ENCODE assay signal across 25 cellular contexts in the genomic region with DNA sequence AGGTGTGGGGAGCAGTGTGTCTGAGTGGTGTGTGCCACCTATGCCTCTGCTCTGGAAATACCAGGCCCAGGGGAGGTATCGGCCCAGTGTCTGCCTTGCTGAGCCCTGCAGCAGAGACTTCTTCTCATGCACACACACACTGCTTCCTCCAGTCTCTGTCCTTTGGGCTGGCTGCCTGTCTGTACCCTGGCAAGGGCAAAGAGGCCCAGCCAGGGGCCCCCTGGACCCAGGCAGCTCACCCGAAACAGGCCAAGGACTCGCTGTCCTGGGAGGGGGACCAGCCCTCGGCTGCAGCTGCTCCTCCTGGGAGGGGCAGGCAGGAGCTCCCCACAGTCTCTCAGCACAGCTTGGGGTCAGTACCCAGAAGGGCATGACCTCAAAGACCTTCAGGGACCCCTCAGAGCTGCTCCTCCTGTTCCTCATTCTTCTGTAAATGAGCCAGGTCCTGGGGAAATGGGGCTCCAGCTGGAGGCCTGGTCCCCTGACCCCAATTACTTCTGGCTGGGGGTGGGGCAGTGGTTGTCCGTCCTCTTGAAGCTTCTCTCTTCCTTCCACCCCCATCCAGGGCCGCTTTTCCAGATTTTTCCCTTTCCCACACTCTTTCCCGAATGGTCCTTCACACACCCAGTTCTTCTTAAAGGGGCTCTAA. TPM values are rescaled to one million over a fixed set of nuclear protein-coding genes. Genes with fewer than 3 reads are reported as not detected.
"Had no signal": no experiment of that assay in that cellular context is flagged by ENCODE, and none has a peak within 500 bp of the region (broad histone marks: within the 10 kb centered on the region; RNA-seq: fewer than 3 reads in every experiment).

No MANE protein-coding gene starts in this region.

- H3K27me3 ChIP-seq: ovary had no signal

- H3K36me3 ChIP-seq: adrenal gland, cardiac muscle cell, esophagus squamous epithelium, ovary, thoracic aorta, uterus had no signal

- H3K36me3 Mint-ChIP-seq: stimulated activated effector memory CD8-positive, alpha-beta T cell treated with anti-CD3 and anti-CD28 coated beads, Interleukin-12 subunit alpha, Interleukin-12 subunit beta, amount 100 ng/mL, for 72 hours had no signal

- DNase-seq: activated CD4-positive, alpha-beta T cell treated with anti-CD3 and anti-CD28 coated beads for 4 hours; activated CD8-positive, alpha-beta T cell treated with anti-CD3 and anti-CD28 coated beads for 36 hours; activated effector memory CD4-positive, alpha-beta T cell treated with Interleukin-2 at 50 U/mL for 16 hours; activated naive CD4-positive, alpha-beta T cell treated with anti-CD3 and anti-CD28 coated beads, Interleukin-2, amount 50 U/mL, for 16 hours; activated T-cell treated with anti-CD3 and anti-CD28 coated beads, Interleukin-2, amount 50 U/mL, for 4 hours; adrenal gland; effector CD4-positive, alpha-beta T cell; esophagus squamous epithelium; hypothalamus; left cardiac atrium; midbrain; ovary; stimulated activated CD4-positive, alpha-beta T cell treated with anti-CD3 and anti-CD28 coated beads, Interleukin-1b, Interleukin-23, amount 100 ng/mL, for 48 hours; T-helper 2 cell; uterus had no signal

- H3K9me3 ChIP-seq: adrenal gland, esophagus squamous epithelium, ovary, thoracic aorta, uterus had no signal

- H3K4me3 ChIP-seq: adrenal gland, cardiac muscle cell, coronary artery, esophagus squamous epithelium, lung, ovary, thoracic aorta, uterus had no signal

- H3K9me3 Mint-ChIP-seq: activated CD8-positive, alpha-beta T cell treated with anti-CD3 and anti-CD28 coated beads for 36 hours; activated T-cell treated with anti-CD3 and anti-CD28 coated beads, Interleukin-2, amount 50 U/mL, for 4 hours; neural crest cell; stimulated activated effector memory CD8-positive, alpha-beta T cell treated with anti-CD3 and anti-CD28 coated beads, Interleukin-12 subunit alpha, Interleukin-12 subunit beta, amount 100 ng/mL, for 72 hours had no signal

- H3K27ac ChIP-seq: adrenal gland, cardiac muscle cell, coronary artery, esophagus squamous epithelium, ovary, thoracic aorta, uterus had no signal

- ATAC-seq: activated CD8-positive, alpha-beta T cell treated with anti-CD3 and anti-CD28 coated beads for 36 hours; activated T-cell treated with anti-CD3 and anti-CD28 coated beads, Interleukin-2, amount 50 U/mL, for 4 hours; left cardiac atrium; stimulated activated effector memory CD8-positive, alpha-beta T cell treated with anti-CD3 and anti-CD28 coated beads, Interleukin-12 subunit alpha, Interleukin-12 subunit beta, amount 100 ng/mL, for 72 hours had no signal

- H3K4me1 Mint-ChIP-seq: stimulated activated effector memory CD8-positive, alpha-beta T cell treated with anti-CD3 and anti-CD28 coated beads, Interleukin-12 subunit alpha, Interleukin-12 subunit beta, amount 100 ng/mL, for 72 hours had no signal

- H3K4me1 ChIP-seq: adrenal gland, esophagus squamous epithelium, uterus had no signal

- H3K27ac Mint-ChIP-seq: activated CD8-positive, alpha-beta T cell treated with anti-CD3 and anti-CD28 coated beads for 36 hours; stimulated activated effector memory CD8-positive, alpha-beta T cell treated with anti-CD3 and anti-CD28 coated beads, Interleukin-12 subunit alpha, Interleukin-12 subunit beta, amount 100 ng/mL, for 72 hours had no signal

- H3K4me3 Mint-ChIP-seq: activated CD8-positive, alpha-beta T cell treated with anti-CD3 and anti-CD28 coated beads for 36 hours; activated T-cell treated with anti-CD3 and anti-CD28 coated beads, Interleukin-2, amount 50 U/mL, for 4 hours; neural crest cell; stimulated activated effector memory CD8-positive, alpha-beta T cell treated with anti-CD3 and anti-CD28 coated beads, Interleukin-12 subunit alpha, Interleukin-12 subunit beta, amount 100 ng/mL, for 72 hours had no signal

RNA-seq across cellular contexts. Expression of a gene that starts 24.5 kb away (rescaled TPM):
- total RNA-seq: activated CD8-positive, alpha-beta T cell treated with anti-CD3 and anti-CD28 coated beads for 36 hours; activated T-cell treated with anti-CD3 and anti-CD28 coated beads, Interleukin-2, amount 50 U/mL, for 4 hours; adrenal gland; endothelial cell of umbilical vein; esophagus squamous epithelium; fibroblast of villous mesenchyme; glomerular endothelial cell; myocyte; thoracic aorta had no signal
- polyA plus RNA-seq: cardiac muscle cell, endothelial cell of umbilical vein had no signal
